In the genomic region with DNA sequence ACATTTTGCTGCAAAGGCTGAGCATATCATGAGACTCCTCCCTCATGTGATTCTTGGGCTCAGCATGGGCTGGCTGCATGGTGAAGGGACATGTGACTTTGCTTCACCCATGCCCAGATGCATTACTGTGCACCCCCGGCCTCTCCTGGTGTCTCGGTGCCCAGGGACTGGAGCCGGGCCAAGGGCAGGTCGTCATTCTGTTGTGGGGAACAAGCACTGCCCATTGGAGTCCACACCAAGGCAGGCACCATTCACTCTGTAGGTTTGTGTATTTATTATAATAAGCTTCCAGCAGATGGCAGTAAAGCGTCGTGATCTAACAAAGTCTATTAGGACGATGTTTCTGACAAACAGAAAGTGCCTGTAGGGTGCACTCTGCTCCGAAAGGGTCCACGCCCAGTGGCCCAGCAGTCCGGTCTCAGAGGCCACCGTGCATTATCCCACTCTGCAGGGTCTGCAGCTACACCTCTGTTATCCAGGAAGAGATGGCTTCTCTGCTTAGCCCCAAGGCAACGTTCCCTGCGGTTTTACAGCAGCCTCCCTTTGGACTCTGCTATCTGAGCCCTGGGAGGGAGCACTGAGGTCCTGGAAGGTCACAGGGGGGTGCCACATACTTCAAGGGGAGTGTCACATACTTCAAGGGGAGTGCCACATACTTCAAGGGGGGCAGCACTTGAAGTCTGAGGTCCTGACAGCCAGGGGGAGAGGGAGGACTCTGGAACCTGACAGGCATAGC, we compare ENCODE assay signal across 8 cellular contexts.
DNase-seq lines count a peak whose midpoint lies in the region; ATAC-seq and TF ChIP-seq lines count a peak whose summit lies in the region.

No MANE protein-coding gene starts in this region.

- H3K9me2 ChIP-seq in GM23338 (ENCODE audit: insufficient read depth): no peaks in the 10 kb centered on the region
- no peaks in the 10 kb centered on the region; the same call in 1 of the 2 replicates for H3K9me2 ChIP-seq in PC-9 (ENCODE audit: insufficient read depth)

- DNase-seq in GM04503 (ENCODE audit: low read depth): peak; percentile 31
- DNase-seq in GM23338 (ENCODE audit: low spot score): peak; percentile 97
- DNase-seq in PC-9: peak; percentile 29 to 57
- DNase-seq in activated effector memory CD4-positive, alpha-beta T cell treated with anti-CD3 and anti-CD28 coated beads, Interleukin-2, amount 50 U/mL, for 16 hours: peak; percentile 72
- peak; percentile 86 for DNase-seq in foreskin melanocyte
- peak in 41 of 56 donors; percentile 4 to 57 (median 23) for DNase-seq in nucleus accumbens (lab: John Stamatoyannopoulos, UW)
- peak in 1 of 2 donors; percentile 63 for DNase-seq in aorta

- 3 to 4% methylated on average over 13 of the region's 13 CpGs for WGBS in aorta, 2 donors

- ATAC-seq in GM23338 (peak; percentile 95), aorta (ENCODE audit: low FRiP score) (peak; percentile 82)

- TF ChIP-seq CTCF in GM23338 (conservative IDR thresholded peaks at IDR 0.05; ENCODE audit: low read depth in 2 of 2) (peak; percentile 65 to 79), KMS-11 (conservative IDR thresholded peaks at IDR 0.05; ENCODE audit: low read depth, low read length) (peak; percentile 75), PC-9 (conservative IDR thresholded peaks at IDR 0.05) (peak; percentile 83)

- no peaks in the 10 kb centered on the region for H3K27me3 Mint-ChIP-seq in GM23338 (ENCODE audit: insufficient read depth, low read depth, poor library complexity)

- peak overlapping the region; percentile 37; the same call in 1 of the 2 replicates for H3K9ac ChIP-seq in KMS-11

- peaks cover 4% of the 10 kb centered on the region; the same call in 1 of the 2 replicates for H3K4me1 ChIP-seq in GM23338 (ENCODE audit: insufficient read depth)
- H3K4me1 ChIP-seq in KMS-11 (ENCODE audit: low read depth, poor library complexity, severe bottlenecking): peaks cover 12% of the 10 kb centered on the region
- H3K4me1 ChIP-seq in PC-9 (replicated peaks; ENCODE audit: insufficient read depth): no peaks in the 10 kb centered on the region
- H3K4me1 ChIP-seq in aorta (ENCODE audit: control insufficient read depth in 1 of 2, insufficient read depth in 2 of 2, low read length in 2 of 2): no peaks in the 10 kb centered on the region

- no peak overlapping the region for H3K4me3 Mint-ChIP-seq in GM23338

- no peaks in the 10 kb centered on the region for H3K36me3 ChIP-seq in GM23338 (ENCODE audit: insufficient read depth)
- H3K36me3 ChIP-seq in KMS-11 (ENCODE audit: insufficient read depth): no peaks in the 10 kb centered on the region
- no peaks in the 10 kb centered on the region for H3K36me3 ChIP-seq in PC-9 (ENCODE audit: low read depth)
- no peaks in the 10 kb centered on the region for H3K36me3 ChIP-seq in aorta (ENCODE audit: control insufficient read depth in 1 of 2, insufficient read depth in 2 of 2, low read length in 1 of 2)

- H3K4me3 ChIP-seq in GM23338: no peak overlapping the region
- no peak overlapping the region for H3K4me3 ChIP-seq in KMS-11 (IDR thresholded peaks at IDR 0.05; ENCODE audit: insufficient read depth, low read depth, low read length)
- peak overlapping the region; percentile 31; the same call in 1 of the 2 replicates for H3K4me3 ChIP-seq in PC-9
- H3K4me3 ChIP-seq in aorta (ENCODE audit: low read length in 2 of 2): no peak overlapping the region

- CTCF ChIA-PET in PC-9 (lab: Charles Lee): no interaction called here

- H3K9me3 Mint-ChIP-seq in GM23338: no peaks in the 10 kb centered on the region; the same call in 2 of the 3 replicates

- no TSS peak for BruUV-seq in PC-9 (replicated peaks; lab: Mats Ljungman, UMichigan)

- H3K36me3 Mint-ChIP-seq in GM23338 (ENCODE audit: low read depth): no peaks in the 10 kb centered on the region

- H3K9me3 ChIP-seq in PC-9 (ENCODE audit: insufficient read depth, low read depth): no peaks in the 10 kb centered on the region
- H3K9me3 ChIP-seq in aorta (ENCODE audit: control insufficient read depth, low read length): no peaks in the 10 kb centered on the region

- H3F3A ChIP-seq in GM23338 (replicated peaks; ENCODE audit: low read depth) (no peaks in the 10 kb centered on the region), PC-9 (ENCODE audit: insufficient read depth, low read depth) (no peaks in the 10 kb centered on the region)

- H4K20me1 ChIP-seq in GM23338 (replicated peaks; ENCODE audit: insufficient read depth) (no peaks in the 10 kb centered on the region), KMS-11 (ENCODE audit: insufficient read depth) (no peaks in the 10 kb centered on the region), PC-9 (ENCODE audit: insufficient read depth) (no peaks in the 10 kb centered on the region)

- H3K27me3 ChIP-seq in GM23338 (ENCODE audit: insufficient read depth): no peaks in the 10 kb centered on the region
- H3K27me3 ChIP-seq in KMS-11 (ENCODE audit: insufficient read depth, low read depth): no peaks in the 10 kb centered on the region
- H3K27me3 ChIP-seq in PC-9 (ENCODE audit: insufficient read depth, low read depth): peaks cover 31% of the 10 kb centered on the region
- no peaks in the 10 kb centered on the region for H3K27me3 ChIP-seq in aorta (ENCODE audit: control insufficient read depth in 1 of 2, insufficient read depth in 2 of 2, low read length in 1 of 2)

- H3K79me2 ChIP-seq in GM23338 (replicated peaks; ENCODE audit: insufficient read depth) (no peaks in the 10 kb centered on the region), KMS-11 (ENCODE audit: insufficient read depth, low read depth) (no peaks in the 10 kb centered on the region), PC-9 (ENCODE audit: low read depth) (no peaks in the 10 kb centered on the region)

- H2AFZ ChIP-seq in GM23338 (peak overlapping the region; percentile 85), KMS-11 (ENCODE audit: low read depth) (peak overlapping the region; percentile 82), PC-9 (peak overlapping the region; percentile 55; the same call in 1 of the 2 replicates)

- H3K4me2 ChIP-seq in GM23338 (peak overlapping the region; percentile 63; the same call in 1 of the 2 replicates), KMS-11 (peak overlapping the region; percentile 21; the same call in 1 of the 2 replicates), PC-9 (peak overlapping the region; percentile 79)

- H3K4me1 Mint-ChIP-seq in GM23338: peaks cover 16% of the 10 kb centered on the region

- intact Hi-C loops in PC-9 (cut with micrococcal nuclease; ENCODE audit: unreplicated experiment) (no loop called here), aorta (cut with DNase I) (loop anchor here in 1 of 2 donors (5.0 kb wide), 1 partner anchor 477 kb away; no protein-coding TSS in a partner anchor)

- H3K27ac ChIP-seq in GM23338 (ENCODE audit: low read depth) (no peak overlapping the region), KMS-11 (no peak overlapping the region), PC-9 (no peak overlapping the region), aorta (ENCODE audit: low read depth in 1 of 2, low read length in 2 of 2) (no peak overlapping the region)

- no peak overlapping the region for H3K27ac Mint-ChIP-seq in GM23338

- POLR2A ChIA-PET in PC-9 (lab: Charles Lee; ENCODE audit: unreplicated experiment): no interaction called here

TF ChIP-seq in GM23338, 12 proteins besides CTCF, POLR2A, EP300 and RAD21 (continues in another document):
- TF ChIP-seq CREB1 (CRISPR knock-in tag; IDR thresholded peaks at IDR 0.05; ENCODE audit: low read depth) (no peak), STAT1 (IDR thresholded peaks at IDR 0.05; ENCODE audit: unreplicated experiment) (no peak), ZNF114 (CRISPR knock-in tag; IDR thresholded peaks at IDR 0.05) (no peak)
- TF ChIP-seq, protein P1, sequence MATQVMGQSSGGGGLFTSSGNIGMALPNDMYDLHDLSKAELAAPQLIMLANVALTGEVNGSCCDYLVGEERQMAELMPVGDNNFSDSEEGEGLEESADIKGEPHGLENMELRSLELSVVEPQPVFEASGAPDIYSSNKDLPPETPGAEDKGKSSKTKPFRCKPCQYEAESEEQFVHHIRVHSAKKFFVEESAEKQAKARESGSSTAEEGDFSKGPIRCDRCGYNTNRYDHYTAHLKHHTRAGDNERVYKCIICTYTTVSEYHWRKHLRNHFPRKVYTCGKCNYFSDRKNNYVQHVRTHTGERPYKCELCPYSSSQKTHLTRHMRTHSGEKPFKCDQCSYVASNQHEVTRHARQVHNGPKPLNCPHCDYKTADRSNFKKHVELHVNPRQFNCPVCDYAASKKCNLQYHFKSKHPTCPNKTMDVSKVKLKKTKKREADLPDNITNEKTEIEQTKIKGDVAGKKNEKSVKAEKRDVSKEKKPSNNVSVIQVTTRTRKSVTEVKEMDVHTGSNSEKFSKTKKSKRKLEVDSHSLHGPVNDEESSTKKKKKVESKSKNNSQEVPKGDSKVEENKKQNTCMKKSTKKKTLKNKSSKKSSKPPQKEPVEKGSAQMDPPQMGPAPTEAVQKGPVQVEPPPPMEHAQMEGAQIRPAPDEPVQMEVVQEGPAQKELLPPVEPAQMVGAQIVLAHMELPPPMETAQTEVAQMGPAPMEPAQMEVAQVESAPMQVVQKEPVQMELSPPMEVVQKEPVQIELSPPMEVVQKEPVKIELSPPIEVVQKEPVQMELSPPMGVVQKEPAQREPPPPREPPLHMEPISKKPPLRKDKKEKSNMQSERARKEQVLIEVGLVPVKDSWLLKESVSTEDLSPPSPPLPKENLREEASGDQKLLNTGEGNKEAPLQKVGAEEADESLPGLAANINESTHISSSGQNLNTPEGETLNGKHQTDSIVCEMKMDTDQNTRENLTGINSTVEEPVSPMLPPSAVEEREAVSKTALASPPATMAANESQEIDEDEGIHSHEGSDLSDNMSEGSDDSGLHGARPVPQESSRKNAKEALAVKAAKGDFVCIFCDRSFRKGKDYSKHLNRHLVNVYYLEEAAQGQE (IDR thresholded peaks at IDR 0.05; ENCODE audit: unreplicated experiment): no peak

Comparison
In these comparisons a context has a peak if more than half of its experiments do, and no peak if none do; other contexts are left out.
1. H3K4me2 ChIP-seq: peak in every context shown above with its lines; median percentile 79 in PC-9; 63 in GM23338; 21 in KMS-11.